11 cellular contexts compared by ENCODE assay signal in the genomic region with DNA sequence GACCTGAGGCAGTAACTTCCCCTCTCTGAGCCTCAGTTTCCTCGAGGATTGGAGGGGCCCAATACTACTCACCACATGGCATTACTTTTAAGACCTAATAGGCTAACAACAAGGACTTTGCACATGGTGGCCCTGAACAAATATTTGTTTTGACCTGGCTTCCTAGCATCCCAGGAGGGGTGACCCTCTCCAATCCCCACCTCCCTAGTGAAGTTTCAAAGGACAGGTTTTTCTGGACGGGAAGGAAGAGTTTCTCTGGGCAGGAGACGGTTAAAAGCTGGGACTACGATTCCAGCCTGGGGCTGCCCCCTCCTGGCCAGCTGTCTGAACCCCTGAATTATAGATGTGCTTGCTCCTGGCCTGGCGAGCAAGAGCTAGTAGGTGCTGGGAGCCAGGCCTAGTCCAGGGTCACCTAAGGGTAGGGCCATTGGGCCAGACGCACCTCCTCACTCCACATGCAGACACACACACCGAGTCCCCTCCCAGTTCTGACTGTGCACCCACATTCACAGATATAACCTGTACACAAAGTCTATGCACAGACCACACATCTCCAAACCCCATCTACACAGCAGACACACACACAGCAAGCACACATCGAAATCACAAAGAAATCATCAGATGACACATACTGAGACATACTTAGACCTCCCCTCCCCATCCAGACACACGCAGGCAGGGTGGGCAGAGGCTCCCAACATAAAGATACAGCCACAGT. TPM values are rescaled to one million over a fixed set of nuclear protein-coding genes. Genes with fewer than 3 reads are reported as not detected.
DNase-seq lines count a peak whose midpoint lies in the region; ATAC-seq, FAIRE-seq and TF ChIP-seq lines count a peak whose summit lies in the region.
"Had no signal": no experiment of that assay in that cellular context is flagged by ENCODE, and none has a peak within 500 bp of the region (broad histone marks: within the 10 kb centered on the region; RNA-seq: fewer than 3 reads in every experiment).

No MANE protein-coding gene starts in this region.

- peak; percentile 70 for FAIRE-seq in GM12892 (lab: Jason Lieb, UNC)

- H3K4me3 ChIP-seq in AG10803 (ENCODE audit: low read length): no peak overlapping the region
- H3K4me3 ChIP-seq in RWPE2 (ENCODE audit: severe bottlenecking): no peak overlapping the region
- H3K4me3 ChIP-seq: esophagus squamous epithelium had no signal

- peaks cover 27% of the 10 kb centered on the region for H3K27me3 Mint-ChIP-seq in glutamatergic neuron (ENCODE audit: unreplicated experiment)

- DNase-seq in AG10803 (ENCODE audit: low read depth): no peak
- DNase-seq in GM12892 (ENCODE audit: insufficient read length): no peak
- DNase-seq in RWPE2 (ENCODE audit: low spot score): no peak
- DNase-seq in glutamatergic neuron: peak; percentile 42
- DNase-seq in OCI-M2 (lab: John Stamatoyannopoulos, UW; ENCODE audit: unreplicated experiment): no peak
- DNase-seq in omental fat pad (ENCODE audit: low spot score): no peak
- DNase-seq in sciatic nerve (ENCODE audit: low spot score): no peak
- no peak for DNase-seq in NCI-H1105 treated with DMSO at 0.1 percent for 48 hours (lab: John Stamatoyannopoulos, UW)
- DNase-seq: activated effector memory CD4-positive, alpha-beta T cell treated with anti-CD3 and anti-CD28 coated beads, Interleukin-2, amount 50 U/mL, for 16 hours; esophagus squamous epithelium; stimulated activated CD4-positive, alpha-beta T cell treated with anti-CD3 and anti-CD28 coated beads, Interleukin-4, amount 100 ng/mL, for 4 hours had no signal

- H3K36me3 ChIP-seq in RWPE2 (ENCODE audit: low read depth): no peaks in the 10 kb centered on the region
- H3K36me3 ChIP-seq: esophagus squamous epithelium had no signal

- ATAC-seq in RWPE2 (ENCODE audit: low read depth): no peak
- ATAC-seq in omental fat pad (ENCODE audit: low FRiP score): no peak
- ATAC-seq in sciatic nerve: no peak

- no peak overlapping the region for H3K27ac ChIP-seq in RWPE2 (ENCODE audit: poor library complexity, severe bottlenecking)
- H3K27ac ChIP-seq: esophagus squamous epithelium had no signal

- no peak for TF ChIP-seq POLR2A in GM12892 (IDR thresholded peaks at IDR 0.05; ENCODE audit: low read depth, low read length)

- H3K36me3 Mint-ChIP-seq in glutamatergic neuron (ENCODE audit: unreplicated experiment): peaks cover 6% of the 10 kb centered on the region

- H3K4me3 Mint-ChIP-seq in glutamatergic neuron (ENCODE audit: unreplicated experiment): peak overlapping the region; percentile 55

- H3K4me1 ChIP-seq in RWPE2 (ENCODE audit: insufficient read depth, poor library complexity, severe bottlenecking): peaks cover 6% of the 10 kb centered on the region

- H3K9me3 Mint-ChIP-seq in glutamatergic neuron (ENCODE audit: unreplicated experiment): peaks cover 32% of the 10 kb centered on the region

- H3K9me3 ChIP-seq in RWPE2 (ENCODE audit: severe bottlenecking): no peaks in the 10 kb centered on the region
- H3K9me3 ChIP-seq: esophagus squamous epithelium had no signal

- intact Hi-C loops in sciatic nerve (cut with DNase I): no loop called here

- TF ChIP-seq CTCF in AG10803 (conservative IDR thresholded peaks at IDR 0.05; ENCODE audit: low read length) (peak; percentile 12), RWPE2 (IDR thresholded peaks at IDR 0.05; ENCODE audit: poor library complexity, severe bottlenecking) (peak; percentile 71), glutamatergic neuron (IDR thresholded peaks at IDR 0.05; ENCODE audit: partially characterized antibody, unreplicated experiment) (peak; percentile 19), omental fat pad (IDR thresholded peaks at IDR 0.05) (no peak)

- peaks cover 8% of the 10 kb centered on the region for H3K4me1 Mint-ChIP-seq in glutamatergic neuron (ENCODE audit: low read depth, unreplicated experiment)

- H3K27me3 ChIP-seq in RWPE2 (ENCODE audit: insufficient read depth, poor library complexity, severe bottlenecking): no peaks in the 10 kb centered on the region

- H3K27ac Mint-ChIP-seq in glutamatergic neuron (ENCODE audit: unreplicated experiment): peak overlapping the region; percentile 28

RNA-seq across cellular contexts. Expression of a gene that starts 2.7 kb away (rescaled TPM):
- 0.42 TPM for polyA plus RNA-seq in GM12892 (2012; ENCODE audit: missing spikeins)
- total RNA-seq in glutamatergic neuron (ENCODE audit: unreplicated experiment): 78.7 TPM
- 1 to 10 TPM in 1 of 4 donors, under 1 TPM in 2, not detected in 1; 0.24 to 1.1 (median 0.75) TPM for total RNA-seq in omental fat pad
- total RNA-seq in sciatic nerve: 0.31 TPM

RNA-seq across cellular contexts. Expression of a gene that starts 22.6 kb away (rescaled TPM):
- polyA plus RNA-seq in GM12892 (2012; ENCODE audit: missing spikeins): 284 TPM
- total RNA-seq in glutamatergic neuron (ENCODE audit: unreplicated experiment) (144 TPM), omental fat pad (100 to 1,000 TPM in 3 of 4 donors, 10 to 100 TPM in 1; 89.9 to 144 (median 114) TPM), sciatic nerve (84.8 TPM)

Comparison
In these comparisons a context has a peak if more than half of its experiments do, and no peak if none do; other contexts are left out.
1. CTCF ChIP-seq: peak in AG10803 (single experiment), RWPE2 (single experiment) and glutamatergic neuron (single experiment); none in omental fat pad (0 of 3).
2. RNA of a gene that starts 2.7 kb away (total RNA-seq): 78.7 TPM in glutamatergic neuron (single experiment); 0.24 to 1.1 TPM in omental fat pad and 0.31 TPM in sciatic nerve (single experiment); every median in the first group is over 10 times any median in the second.